Comparison of ENCODE assay signal across 26 cellular contexts in genomic region chr19:18928018-18928805, GRCh38. TPM values are rescaled to one million over a fixed set of nuclear protein-coding genes. Genes with fewer than 3 reads are reported as not detected.
"Had no signal": no experiment of that assay in that cellular context is flagged by ENCODE, and none has a peak within 500 bp of the region (broad histone marks: within the 10 kb centered on the region; RNA-seq: fewer than 3 reads in every experiment).

No MANE protein-coding gene starts in this region.

- H3K4me3 ChIP-seq: left lung, lower lobe of right lung, mucosa of descending colon, ovary, psoas muscle, suprapubic skin, tibial artery had no signal

- H3K27ac Mint-ChIP-seq: activated CD4-positive, alpha-beta memory T cell treated with anti-CD3 and anti-CD28 coated beads, Interleukin-2, amount 10 ng/mL, durations not matched to agents 7 days and 5 days; activated CD4-positive, alpha-beta T cell treated with anti-CD3 and anti-CD28 coated beads, Interleukin-2, amount 10 ng/mL, durations not matched to agents 24 days and 14 days; activated T-cell treated with anti-CD3 and anti-CD28 coated beads, Interleukin-2, amount 50 U/mL, for 24 hours; natural killer cell treated with Interleukin-12 subunit alpha and Interleukin-12 subunit beta and Interleukin-15 and Interleukin-18, amount 100 ng/mL, for 72 hours; stimulated activated naive B cell treated with anti-CD40 and anti-IgM and Interleukin-4, amounts not matched to agents 10 μg/mL and 1 μg/mL and 100 μg/mL, for 72 hours; T-helper 1 cell treated with Interleukin-12 subunit alpha and Interleukin-12 subunit beta and Interleukin-4 antibody, amounts not matched to agents 30 μg/mL and 1 μg/mL, for 36 hours had no signal

- H3K9me3 Mint-ChIP-seq: activated CD4-positive, alpha-beta memory T cell treated with anti-CD3 and anti-CD28 coated beads, Interleukin-2, amount 10 ng/mL, durations not matched to agents 7 days and 5 days; activated CD4-positive, alpha-beta T cell treated with anti-CD3 and anti-CD28 coated beads, Interleukin-2, amount 10 ng/mL, durations not matched to agents 24 days and 14 days; activated T-cell treated with anti-CD3 and anti-CD28 coated beads, Interleukin-2, amount 50 U/mL, for 24 hours; central memory CD8-positive, alpha-beta T cell; natural killer cell treated with Interleukin-12 subunit alpha and Interleukin-12 subunit beta and Interleukin-15 and Interleukin-18, amount 100 ng/mL, for 72 hours; stimulated activated naive B cell treated with anti-CD40 and anti-IgM and Interleukin-4, amounts not matched to agents 10 μg/mL and 1 μg/mL and 100 μg/mL, for 72 hours; T-helper 1 cell treated with Interleukin-12 subunit alpha and Interleukin-12 subunit beta and Interleukin-4 antibody, amounts not matched to agents 30 μg/mL and 1 μg/mL, for 36 hours had no signal

- ATAC-seq: activated CD4-positive, CD25-positive, alpha-beta regulatory T cell treated with anti-CD3 and anti-CD28 coated beads, Interleukin-2, amount 50 U/mL, for 24 hours; left lung; lower lobe of right lung; mucosa of descending colon; natural killer cell treated with Interleukin-12 subunit alpha and Interleukin-12 subunit beta and Interleukin-15 and Interleukin-18, amount 100 ng/mL, for 72 hours; psoas muscle; stimulated activated naive B cell treated with anti-CD40 and anti-IgM and Interleukin-4, amounts not matched to agents 10 μg/mL and 1 μg/mL and 100 μg/mL, for 72 hours had no signal

- H3K4me1 ChIP-seq: lower lobe of right lung, psoas muscle had no signal

- H3K4me3 Mint-ChIP-seq: activated CD4-positive, alpha-beta memory T cell treated with anti-CD3 and anti-CD28 coated beads, Interleukin-2, amount 10 ng/mL, durations not matched to agents 7 days and 5 days; activated CD4-positive, alpha-beta T cell treated with anti-CD3 and anti-CD28 coated beads, Interleukin-2, amount 10 ng/mL, durations not matched to agents 24 days and 14 days; activated T-cell treated with anti-CD3 and anti-CD28 coated beads, Interleukin-2, amount 50 U/mL, for 24 hours; central memory CD8-positive, alpha-beta T cell; natural killer cell treated with Interleukin-12 subunit alpha and Interleukin-12 subunit beta and Interleukin-15 and Interleukin-18, amount 100 ng/mL, for 72 hours; stimulated activated naive B cell treated with anti-CD40 and anti-IgM and Interleukin-4, amounts not matched to agents 10 μg/mL and 1 μg/mL and 100 μg/mL, for 72 hours; T-helper 1 cell treated with Interleukin-12 subunit alpha and Interleukin-12 subunit beta and Interleukin-4 antibody, amounts not matched to agents 30 μg/mL and 1 μg/mL, for 36 hours had no signal

- H3K36me3 Mint-ChIP-seq: natural killer cell treated with Interleukin-12 subunit alpha and Interleukin-12 subunit beta and Interleukin-15 and Interleukin-18, amount 100 ng/mL, for 72 hours had no signal

- H3K9me3 ChIP-seq: left lung, lower lobe of right lung, mucosa of descending colon, ovary, psoas muscle, suprapubic skin, tibial artery had no signal

- H3K27ac ChIP-seq: left lung, lower lobe of right lung, ovary, psoas muscle, suprapubic skin, tibial artery, WERI-Rb-1 had no signal

- H3K36me3 ChIP-seq: ovary had no signal

- H3K27me3 ChIP-seq: left lung, ovary, suprapubic skin, tibial artery had no signal

- DNase-seq: activated CD4-positive, alpha-beta memory T cell treated with anti-CD3 and anti-CD28 coated beads, Interleukin-2, amount 10 ng/mL, durations not matched to agents 7 days and 5 days; activated CD4-positive, alpha-beta T cell treated with anti-CD3 and anti-CD28 coated beads, Interleukin-2, amount 10 ng/mL, durations not matched to agents 24 days and 14 days; activated CD8-positive, alpha-beta memory T cell treated with anti-CD3 and anti-CD28 coated beads, Interleukin-2, amount 50 U/mL, for 48 hours; activated gamma-delta T cell; activated naive CD4-positive, alpha-beta T cell treated with anti-CD3 and anti-CD28 coated beads, Interleukin-2, amount 50 U/mL, for 16 hours; activated T-cell treated with anti-CD3 and anti-CD28 coated beads, Interleukin-2, amount 50 U/mL, for 24 hours; amygdala; dermis blood vessel endothelial cell; effector CD8-positive, alpha-beta T cell; glutamatergic neuron; left lung; lower lobe of right lung; mucosa of descending colon; ovary; psoas muscle; stimulated activated CD4-positive, alpha-beta T cell treated with anti-CD3 and anti-CD28 coated beads, Interleukin-15, amount 100 ng/mL, for 24 hours; stimulated activated CD4-positive, alpha-beta T cell treated with anti-CD3 and anti-CD28 coated beads, Interleukin-2, amount 100 ng/mL, for 24 hours; stimulated activated naive B cell treated with anti-CD40 and anti-IgM and Interleukin-4, amounts not matched to agents 10 μg/mL and 1 μg/mL and 100 μg/mL, for 72 hours; T1000; tibial artery; WERI-Rb-1 had no signal

- H3K27me3 Mint-ChIP-seq: central memory CD8-positive, alpha-beta T cell; natural killer cell treated with Interleukin-12 subunit alpha and Interleukin-12 subunit beta and Interleukin-15 and Interleukin-18, amount 100 ng/mL, for 72 hours had no signal

RNA-seq across cellular contexts. Expression of gene HOMER3, which starts 12.8 kb away (rescaled TPM):
- total RNA-seq: activated CD4-positive, alpha-beta memory T cell treated with anti-CD3 and anti-CD28 coated beads, Interleukin-2, amount 10 ng/mL, durations not matched to agents 7 days and 5 days had no signal

RNA-seq across cellular contexts. Expression of gene CERS1, which starts 32.3 kb away (rescaled TPM):
- total RNA-seq: activated CD4-positive, alpha-beta memory T cell treated with anti-CD3 and anti-CD28 coated beads, Interleukin-2, amount 10 ng/mL, durations not matched to agents 7 days and 5 days; lower lobe of right lung; natural killer cell treated with Interleukin-12 subunit alpha and Interleukin-12 subunit beta and Interleukin-15 and Interleukin-18, amount 100 ng/mL, for 72 hours had no signal
